In genomic region chrX:43500240-43500639, GRCh38 we compare ENCODE assay signal across 23 cellular contexts.
"Had no signal": no experiment of that assay in that cellular context is flagged by ENCODE, and none has a peak within 500 bp of the region (broad histone marks: within the 10 kb centered on the region; RNA-seq: fewer than 3 reads in every experiment).

No MANE protein-coding gene starts in this region.

- H3K36me3 ChIP-seq: colonic mucosa, sigmoid colon, spleen had no signal

- ATAC-seq: activated CD8-positive, alpha-beta T cell treated with anti-CD3 and anti-CD28 coated beads for 36 hours; activated T-helper 17 cell treated with anti-CD3 and anti-CD28 coated beads, Interleukin-2, amount 50 U/mL, for 72 hours; body of pancreas; naive thymus-derived CD4-positive, alpha-beta T cell; T-cell had no signal

- H3K4me3 ChIP-seq: body of pancreas, colonic mucosa, sigmoid colon, spleen had no signal

- H3K9me3 Mint-ChIP-seq: activated CD4-positive, alpha-beta T cell treated with anti-CD3 and anti-CD28 coated beads, Interleukin-2, amount 10 ng/mL, durations not matched to agents 24 days and 14 days; activated CD8-positive, alpha-beta T cell treated with anti-CD3 and anti-CD28 coated beads for 36 hours; activated T-helper 17 cell treated with anti-CD3 and anti-CD28 coated beads, Interleukin-2, amount 50 U/mL, for 72 hours; T-cell had no signal

- H3K9me3 ChIP-seq: body of pancreas, colonic mucosa, sigmoid colon, spleen had no signal

- H3K27ac Mint-ChIP-seq: activated CD4-positive, alpha-beta T cell treated with anti-CD3 and anti-CD28 coated beads, Interleukin-2, amount 10 ng/mL, durations not matched to agents 24 days and 14 days; activated CD8-positive, alpha-beta T cell treated with anti-CD3 and anti-CD28 coated beads for 36 hours; activated naive CD8-positive, alpha-beta T cell treated with anti-CD3 and anti-CD28 coated beads for 36 hours; activated T-helper 17 cell treated with anti-CD3 and anti-CD28 coated beads, Interleukin-2, amount 50 U/mL, for 72 hours; naive thymus-derived CD4-positive, alpha-beta T cell; T-cell had no signal

- DNase-seq: activated CD4-positive, alpha-beta T cell treated with anti-CD3 and anti-CD28 coated beads, Interleukin-2, amount 10 ng/mL, durations not matched to agents 24 days and 14 days; activated CD4-positive, CD25-positive, alpha-beta regulatory T cell; activated CD8-positive, alpha-beta T cell treated with anti-CD3 and anti-CD28 coated beads for 36 hours; activated naive CD4-positive, alpha-beta T cell; activated naive CD8-positive, alpha-beta T cell treated with anti-CD3 and anti-CD28 coated beads for 36 hours; activated T-cell treated with anti-CD3 and anti-CD28 coated beads, Interleukin-2, amount 50 U/mL, for 1 hour; amniotic stem cell; body of pancreas; central memory CD4-positive, alpha-beta T cell; colonic mucosa; erythroblast; foreskin melanocyte; glutamatergic neuron; mesenchymal stem cell; naive thymus-derived CD4-positive, alpha-beta T cell; posterior cingulate gyrus; sigmoid colon; spleen; stimulated activated CD8-positive, alpha-beta memory T cell treated with anti-CD3 and anti-CD28 coated beads, Interleukin-4, amount 100 ng/mL, for 48 hours; stimulated activated naive CD4-positive, alpha-beta T cell; T-cell; T-helper 9 cell had no signal

- H3K27me3 Mint-ChIP-seq: activated CD4-positive, alpha-beta T cell treated with anti-CD3 and anti-CD28 coated beads, Interleukin-2, amount 10 ng/mL, durations not matched to agents 24 days and 14 days; activated CD8-positive, alpha-beta T cell treated with anti-CD3 and anti-CD28 coated beads for 36 hours; activated naive CD8-positive, alpha-beta T cell treated with anti-CD3 and anti-CD28 coated beads for 36 hours; activated T-helper 17 cell treated with anti-CD3 and anti-CD28 coated beads, Interleukin-2, amount 50 U/mL, for 72 hours; naive thymus-derived CD4-positive, alpha-beta T cell had no signal

- H3K27me3 ChIP-seq: body of pancreas, colonic mucosa, sigmoid colon, spleen had no signal

- H3K4me1 ChIP-seq: body of pancreas, colonic mucosa, sigmoid colon, spleen had no signal

- H3K4me3 Mint-ChIP-seq: activated CD4-positive, alpha-beta T cell treated with anti-CD3 and anti-CD28 coated beads, Interleukin-2, amount 10 ng/mL, durations not matched to agents 24 days and 14 days; activated CD8-positive, alpha-beta T cell treated with anti-CD3 and anti-CD28 coated beads for 36 hours; activated naive CD8-positive, alpha-beta T cell treated with anti-CD3 and anti-CD28 coated beads for 36 hours; activated T-helper 17 cell treated with anti-CD3 and anti-CD28 coated beads, Interleukin-2, amount 50 U/mL, for 72 hours; naive thymus-derived CD4-positive, alpha-beta T cell; T-cell had no signal

- H3K27ac ChIP-seq: body of pancreas, colonic mucosa, sigmoid colon, spleen had no signal

- H3K4me1 Mint-ChIP-seq: activated CD4-positive, alpha-beta T cell treated with anti-CD3 and anti-CD28 coated beads, Interleukin-2, amount 10 ng/mL, durations not matched to agents 24 days and 14 days; activated naive CD8-positive, alpha-beta T cell treated with anti-CD3 and anti-CD28 coated beads for 36 hours; naive thymus-derived CD4-positive, alpha-beta T cell had no signal

- H3K36me3 Mint-ChIP-seq: activated naive CD8-positive, alpha-beta T cell treated with anti-CD3 and anti-CD28 coated beads for 36 hours; naive thymus-derived CD4-positive, alpha-beta T cell; T-cell had no signal
